In the genomic region with DNA sequence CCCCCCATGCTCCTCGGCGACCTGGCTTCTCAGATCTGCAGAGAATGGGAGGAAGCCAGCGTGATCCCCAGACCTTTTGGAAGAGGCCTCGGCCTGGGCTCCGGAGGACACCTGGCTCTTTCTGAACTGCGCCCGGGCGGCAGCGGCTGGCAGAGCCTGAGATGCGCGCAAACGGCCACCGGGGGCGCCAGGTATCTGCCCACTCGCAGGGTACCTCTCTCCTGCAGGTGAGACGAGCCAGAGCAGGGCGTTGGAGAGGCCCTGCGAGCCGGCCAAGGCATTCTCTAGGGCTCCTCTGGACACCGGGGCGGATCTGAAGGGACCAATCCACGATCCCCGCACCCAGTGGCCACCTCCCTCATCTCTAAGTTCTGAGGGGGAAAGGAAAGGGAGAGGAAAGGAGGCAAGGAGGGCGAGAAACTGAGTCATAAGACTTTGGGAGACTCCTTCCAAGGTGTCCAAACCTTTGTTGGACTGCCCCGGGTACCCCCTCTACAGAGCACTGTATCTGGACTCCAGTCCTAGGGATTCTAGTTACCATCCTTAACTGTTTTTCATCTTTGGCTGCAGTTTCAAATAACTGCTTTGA, we compare ENCODE assay signal across 9 cellular contexts. TPM values are rescaled to one million over a fixed set of nuclear protein-coding genes. Genes with fewer than 3 reads are reported as not detected.
A peak's percentile ranks its signal among the peaks of the same experiment; 100 is the strongest.
DNase-seq lines count a peak whose midpoint lies in the region; ATAC-seq and TF ChIP-seq lines count a peak whose summit lies in the region.
"Had no signal": no experiment of that assay in that cellular context is flagged by ENCODE, and none has a peak within 500 bp of the region (broad histone marks: within the 10 kb centered on the region; RNA-seq: fewer than 3 reads in every experiment).

No MANE protein-coding gene starts in this region.

- H3K27me3 ChIP-seq in Panc1 (ENCODE audit: control insufficient read depth, insufficient read depth, low read length) = no peaks in the 10 kb centered on the region

- CTCF ChIA-PET in Panc1 (lab: Charles Lee) = no interaction called here

- DNase-seq in D341Med (ENCODE audit: low spot score) = peak; percentile 53
- DNase-seq in Panc1 (ENCODE audit: low read depth, low spot score) = no peak
- peak; percentile 81 for DNase-seq in iPS-NIHi11 (ENCODE audit: low spot score)
- DNase-seq in effector CD4-positive, alpha-beta T cell = no peak
- DNase-seq in T-helper 9 cell = no peak
- DNase-seq: hypothalamus had no signal

- H3K9me3 ChIP-seq in Panc1 (ENCODE audit: control insufficient read depth, insufficient read depth, low read depth, low read length) = no peaks in the 10 kb centered on the region

- intact Hi-C loops in Panc1 (cut with micrococcal nuclease; ENCODE audit: unreplicated experiment) = no loop called here

- BruUV-seq in Panc1 (replicated peaks; lab: Mats Ljungman, UMichigan) = no TSS peak

- H3K4me3 ChIP-seq in GM12875 (ENCODE audit: low read depth, low read length) (no peak overlapping the region), Panc1 (ENCODE audit: low read depth in 2 of 2, low read length in 2 of 2) (no peak overlapping the region)

- in situ Hi-C loops in Panc1 (cut with HindIII; ENCODE audit: low pct_unique_long_range_greater_than_20kb, low sequenced_read_pairs) = no loop called here

- no peak overlapping the region for H3K27ac ChIP-seq in Panc1 (ENCODE audit: low read length)

- peak; percentile 16; the same call in 1 of the 2 replicates for TF ChIP-seq CTCF in GM12875 (IDR thresholded peaks at IDR 0.05; ENCODE audit: borderline replicate concordance, insufficient read depth, low read depth, low read length)
- peak; percentile 53 for TF ChIP-seq CTCF in Panc1 (IDR thresholded peaks at IDR 0.05)

- ATAC-seq in Panc1 (peak; percentile 65; the same call in 1 of the 2 replicates), GM21390 (IDR thresholded peaks at IDR 0.05; ENCODE audit: unreplicated experiment) (no peak)

- H3K4me1 ChIP-seq in Panc1 (ENCODE audit: control insufficient read depth, insufficient read depth, low read length) = no peaks in the 10 kb centered on the region

- POLR2A ChIA-PET in Panc1 (lab: Charles Lee) = no interaction called here

- no peaks in the 10 kb centered on the region for H3K36me3 ChIP-seq in Panc1 (ENCODE audit: control insufficient read depth, insufficient read depth, low read length)

RNA-seq across cellular contexts. Expression of gene SLC46A2, which starts 55.0 kb away (rescaled TPM):
- total RNA-seq in Panc1 (2021; ENCODE audit: unreplicated experiment) = not detected
- not detected for polyA plus RNA-seq in Panc1 (2012; ENCODE audit: insufficient read length)
- total RNA-seq: activated CD8-positive, alpha-beta memory T cell treated with anti-CD3 and anti-CD28 coated beads for 36 hours had no signal

Comparison
In these comparisons a context has a peak if more than half of its experiments do, and no peak if none do; other contexts are left out.
1. DNase-seq: peak in D341Med (single experiment) and iPS-NIHi11 (single experiment); none in Panc1 (single experiment), effector CD4-positive, alpha-beta T cell (single experiment) and T-helper 9 cell (single experiment).